8 cellular contexts compared by ENCODE assay signal in genomic region chr2:98346259-98347236, GRCh38. TPM values are rescaled to one million over a fixed set of nuclear protein-coding genes. Genes with fewer than 3 reads are reported as not detected.
DNase-seq lines count a peak whose midpoint lies in the region; ATAC-seq and TF ChIP-seq lines count a peak whose summit lies in the region.
"Had no signal": no experiment of that assay in that cellular context is flagged by ENCODE, and none has a peak within 500 bp of the region (broad histone marks: within the 10 kb centered on the region; RNA-seq: fewer than 3 reads in every experiment).

Gene CNGA3, plus strand, starts transcription at chr2:98346456. Its CDS starts 23,520 bp downstream, at chr2:98369976.

- H2AK5ac ChIP-seq in IMR-90 (ENCODE audit: low read depth, low read length), result no peak within 1 kb of the TSS

- H2BK5ac ChIP-seq in IMR-90 (ENCODE audit: low read depth, low read length, poor library complexity, severe bottlenecking), result no peak within 1 kb of the TSS

- H3K9me3 ChIP-seq in IMR-90 (ENCODE audit: control insufficient read depth, insufficient read depth, low read length) (peaks cover 5% of the 10 kb centered on the region; the same call in 1 of the 2 replicates), iPS-18a (ENCODE audit: control insufficient read depth, low read depth, low read length) (no peaks in the 10 kb centered on the region)

- TF ChIP-seq POLR2A in IMR-90 (IDR thresholded peaks at IDR 0.05; ENCODE audit: low read depth, low read length), result no peak

- H2BK120ac ChIP-seq in IMR-90 (ENCODE audit: low read depth, low read length), result no peak within 1 kb of the TSS

- H4K91ac ChIP-seq in IMR-90 (ENCODE audit: insufficient read depth, low read depth, low read length), result no peak within 1 kb of the TSS

- H3K27me3 Mint-ChIP-seq in activated naive CD4-positive, alpha-beta T cell treated with anti-CD3 and anti-CD28 coated beads, Interleukin-2, amount 10 ng/mL, durations not matched to agents 7 days and 5 days, result peaks cover 68% of the 10 kb centered on the region

- no peak within 1 kb of the TSS for H3K23ac ChIP-seq in IMR-90 (ENCODE audit: low read depth, low read length)

- peaks cover 5% of the 10 kb centered on the region for H3K4me1 Mint-ChIP-seq in activated naive CD4-positive, alpha-beta T cell treated with anti-CD3 and anti-CD28 coated beads, Interleukin-2, amount 10 ng/mL, durations not matched to agents 7 days and 5 days

- DNase-seq in IMR-90, result peak; percentile 6
- DNase-seq in activated naive CD4-positive, alpha-beta T cell treated with anti-CD3 and anti-CD28 coated beads, Interleukin-2, amount 10 ng/mL, durations not matched to agents 7 days and 5 days, result peak; percentile 52
- peak; percentile 53 for DNase-seq in stimulated activated CD8-positive, alpha-beta memory T cell treated with anti-CD3 and anti-CD28 coated beads, Interleukin-4, amount 100 ng/mL, for 48 hours
- no peak for DNase-seq in RKO (ENCODE audit: low spot score)

- in situ Hi-C loops in IMR-90 (cut with MboI; ENCODE audit: low sequenced_read_pairs), result no loop called here

- H3K4me1 ChIP-seq in IMR-90 (ENCODE audit: control insufficient read depth, insufficient read depth, low read length), result no peaks in the 10 kb centered on the region
- peaks cover 9% of the 10 kb centered on the region for H3K4me1 ChIP-seq in iPS-18a (ENCODE audit: control insufficient read depth, low read depth, low read length)

- H4K5ac ChIP-seq in IMR-90 (ENCODE audit: low read depth, low read length), result no peak within 1 kb of the TSS

- CTCF ChIA-PET in IMR-90 (lab: Yijun Ruan, JAX), result no interaction called here
- CTCF ChIA-PET in activated naive CD4-positive, alpha-beta T cell treated with anti-CD3 and anti-CD28 coated beads, Interleukin-2, amount 10 ng/mL, durations not matched to agents 7 days and 5 days (lab: Charles Lee), result no interaction called here

- no peak within 1 kb of the TSS for H3K4ac ChIP-seq in IMR-90 (ENCODE audit: low read depth, low read length)

- H3K36me3 Mint-ChIP-seq in activated naive CD4-positive, alpha-beta T cell treated with anti-CD3 and anti-CD28 coated beads, Interleukin-2, amount 10 ng/mL, durations not matched to agents 7 days and 5 days, result no peaks in the 10 kb centered on the region

- H3K27ac ChIP-seq in IMR-90 (ENCODE audit: insufficient read depth, low read length), result no peak within 1 kb of the TSS
- H3K27ac ChIP-seq in iPS-18a (ENCODE audit: low read length), result no peak within 1 kb of the TSS

- H3K4me3 ChIP-seq in IMR-90 (ENCODE audit: insufficient read depth, low read depth, low read length), result no peak within 1 kb of the TSS; the same call in 1 of the 2 replicates
- peak within 1 kb of the TSS; percentile 35 for H3K4me3 ChIP-seq in iPS-18a (ENCODE audit: low read length)

- H3K36me3 ChIP-seq in IMR-90 (ENCODE audit: control insufficient read depth, insufficient read depth, low read length) (no peaks in the 10 kb centered on the region), iPS-18a (ENCODE audit: control insufficient read depth, low read depth, low read length) (no peaks in the 10 kb centered on the region)

- no peak within 1 kb of the TSS for H3K56ac ChIP-seq in IMR-90 (ENCODE audit: extremely low read depth, insufficient read depth, low read length)

- H3K9me1 ChIP-seq in IMR-90 (ENCODE audit: insufficient read depth, low read length), result no peaks in the 10 kb centered on the region

- TF ChIP-seq RAD21 in IMR-90 (IDR thresholded peaks at IDR 0.05; ENCODE audit: low read length), result no peak

- no peaks in the 10 kb centered on the region for H3K79me1 ChIP-seq in IMR-90 (ENCODE audit: low read depth in 1 of 2, low read length in 2 of 2)

- H4K20me1 ChIP-seq in IMR-90 (ENCODE audit: insufficient read depth, low read length), result no peaks in the 10 kb centered on the region

- no peak for TF ChIP-seq CTCF in IMR-90 (conservative IDR thresholded peaks at IDR 0.05; ENCODE audit: low read depth, low read length)

- no peak within 1 kb of the TSS for H3K27ac Mint-ChIP-seq in activated naive CD4-positive, alpha-beta T cell treated with anti-CD3 and anti-CD28 coated beads, Interleukin-2, amount 10 ng/mL, durations not matched to agents 7 days and 5 days

- no peak within 1 kb of the TSS for H2BK20ac ChIP-seq in IMR-90 (ENCODE audit: low read depth, low read length)

- dilution Hi-C loops in IMR-90 (cut with HindIII; ENCODE audit: low sequenced_read_pairs, unreplicated experiment), result no loop called here

- no peak within 1 kb of the TSS for H3K14ac ChIP-seq in IMR-90 (replicated peaks; ENCODE audit: low read depth, low read length)

- intact Hi-C loops in IMR-90 (cut with micrococcal nuclease), result no loop called here

- POLR2A ChIA-PET in IMR-90 (lab: Charles Lee; ENCODE audit: unreplicated experiment), result no interaction called here

- H2AK9ac ChIP-seq in IMR-90 (replicated peaks; ENCODE audit: low read depth, low read length, poor library complexity), result no peak within 1 kb of the TSS

- peak within 1 kb of the TSS; percentile 81 for H2AFZ ChIP-seq in IMR-90 (replicated peaks; ENCODE audit: low read length, poor library complexity)

- no peak within 1 kb of the TSS for H3K4me3 Mint-ChIP-seq in activated naive CD4-positive, alpha-beta T cell treated with anti-CD3 and anti-CD28 coated beads, Interleukin-2, amount 10 ng/mL, durations not matched to agents 7 days and 5 days

- no peaks in the 10 kb centered on the region for H3K9me3 Mint-ChIP-seq in activated naive CD4-positive, alpha-beta T cell treated with anti-CD3 and anti-CD28 coated beads, Interleukin-2, amount 10 ng/mL, durations not matched to agents 7 days and 5 days

- BruUV-seq in IMR-90 (replicated peaks; lab: Mats Ljungman, UMichigan), result no TSS peak

- peak within 1 kb of the TSS; percentile 42 for H3K4me2 ChIP-seq in IMR-90 (ENCODE audit: low read depth, low read length)

- H3K9ac ChIP-seq in IMR-90 (ENCODE audit: low read depth, low read length) (no peak within 1 kb of the TSS), iPS-18a (ENCODE audit: low read length) (no peak within 1 kb of the TSS)

- peaks cover 74% of the 10 kb centered on the region for H3K27me3 ChIP-seq in IMR-90 (ENCODE audit: control insufficient read depth, insufficient read depth, low read length)
- peaks cover 72% of the 10 kb centered on the region for H3K27me3 ChIP-seq in iPS-18a (ENCODE audit: control insufficient read depth, insufficient read depth, low read length)

- 7% methylated on average over 3 of the region's 73 CpGs; no CpG with 5 or more reads in 1 of the 2 experiments for WGBS in IMR-90 (ENCODE audit: extremely low coverage in 2 of 2, insufficient read length in 1 of 2), 2 experiments

- H2BK15ac ChIP-seq in IMR-90 (ENCODE audit: low read depth, low read length), result no peak within 1 kb of the TSS

- peak; percentile 80 for ATAC-seq in IMR-90 (ENCODE audit: low read depth)
- ATAC-seq in GM21360 (IDR thresholded peaks at IDR 0.05; ENCODE audit: unreplicated experiment), result no peak
- no peak for ATAC-seq in GM19023 (IDR thresholded peaks at IDR 0.05; ENCODE audit: unreplicated experiment)

- no peak within 1 kb of the TSS for H4K8ac ChIP-seq in IMR-90 (ENCODE audit: low read depth in 2 of 2, low read length in 2 of 2)

- H3K18ac ChIP-seq in IMR-90 (ENCODE audit: low read depth, low read length), result no peak within 1 kb of the TSS

TF ChIP-seq in IMR-90, 13 proteins besides CTCF, POLR2A, EP300 and RAD21:
- TF ChIP-seq MAZ (IDR thresholded peaks at IDR 0.05; ENCODE audit: borderline replicate concordance, low read depth, low read length) (peak; percentile 45; the same call in 1 of the 2 replicates), MAFK (IDR thresholded peaks at IDR 0.05; ENCODE audit: low read depth, low read length) (no peak)

RNA-seq across cellular contexts. Expression of gene CNGA3, which starts in this region (rescaled TPM):
- under 0.01 TPM in 1 of 2 replicates, not detected in the other for total RNA-seq in IMR-90 (2012; rRNA removed)
- polyA plus RNA-seq in IMR-90 (2012; rRNA removed), result not detected in 2 replicates
- 0.01 TPM in 1 of 2 replicates, not detected in the other for polyA plus RNA-seq in IMR-90 (2012; cell fraction: cytosol; rRNA removed)
- polyA plus RNA-seq in IMR-90 (2012; cell fraction: nucleus; rRNA removed; ENCODE audit: low replicate concordance), result 0.03 and 0.05 TPM in 2 replicates
- total RNA-seq: renal cortical epithelial cell had no signal

Comparison
In these comparisons a context has a peak if more than half of its experiments do, and no peak if none do; other contexts are left out.
1. Peak in DNase-seq, ATAC-seq and H3K4me2 ChIP-seq in IMR-90; RNA of the gene not detected or under 1 TPM.